In genomic region chr4:105895324-105895608, GRCh38 we compare ENCODE assay signal across 8 cellular contexts. TPM values are rescaled to one million over a fixed set of nuclear protein-coding genes. Genes with fewer than 3 reads are reported as not detected.
A peak's percentile ranks its signal among the peaks of the same experiment; 100 is the strongest.
DNase-seq lines count a peak whose midpoint lies in the region; ATAC-seq and TF ChIP-seq lines count a peak whose summit lies in the region.

A gene with protein sequence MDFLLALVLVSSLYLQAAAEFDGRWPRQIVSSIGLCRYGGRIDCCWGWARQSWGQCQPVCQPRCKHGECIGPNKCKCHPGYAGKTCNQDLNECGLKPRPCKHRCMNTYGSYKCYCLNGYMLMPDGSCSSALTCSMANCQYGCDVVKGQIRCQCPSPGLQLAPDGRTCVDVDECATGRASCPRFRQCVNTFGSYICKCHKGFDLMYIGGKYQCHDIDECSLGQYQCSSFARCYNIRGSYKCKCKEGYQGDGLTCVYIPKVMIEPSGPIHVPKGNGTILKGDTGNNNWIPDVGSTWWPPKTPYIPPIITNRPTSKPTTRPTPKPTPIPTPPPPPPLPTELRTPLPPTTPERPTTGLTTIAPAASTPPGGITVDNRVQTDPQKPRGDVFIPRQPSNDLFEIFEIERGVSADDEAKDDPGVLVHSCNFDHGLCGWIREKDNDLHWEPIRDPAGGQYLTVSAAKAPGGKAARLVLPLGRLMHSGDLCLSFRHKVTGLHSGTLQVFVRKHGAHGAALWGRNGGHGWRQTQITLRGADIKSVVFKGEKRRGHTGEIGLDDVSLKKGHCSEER (plus strand): TSS chr4:105895471. CDS start chr4:105895653, 182 bp downstream.

- no peak within 1 kb of the TSS for H3K27ac Mint-ChIP-seq in osteocyte (ENCODE audit: unreplicated experiment)

- ATAC-seq in GM18511 (IDR thresholded peaks at IDR 0.05; ENCODE audit: unreplicated experiment) = peak; percentile 23
- ATAC-seq in HG02642 (IDR thresholded peaks at IDR 0.05; ENCODE audit: poor library complexity, unreplicated experiment) = peak; percentile 24
- no peak for ATAC-seq in GM18858 (IDR thresholded peaks at IDR 0.05; ENCODE audit: unreplicated experiment)

- peak within 1 kb of the TSS; percentile 67 for H3K9ac ChIP-seq in NT2/D1 (ENCODE audit: insufficient read length, low read depth)

- TF ChIP-seq CTCF in foreskin fibroblast (IDR thresholded peaks at IDR 0.05; ENCODE audit: low read depth, low read length) (no peak), osteocyte (IDR thresholded peaks at IDR 0.05) (no peak)

- H3K27me3 Mint-ChIP-seq in osteocyte (ENCODE audit: unreplicated experiment) = peaks cover 89% of the 10 kb centered on the region

- peaks cover 14% of the 10 kb centered on the region for H3K4me1 Mint-ChIP-seq in osteocyte (ENCODE audit: unreplicated experiment)

- H3K4me3 ChIP-seq in NT2/D1 (ENCODE audit: insufficient read length, low read depth) = peak within 1 kb of the TSS; percentile 51
- H3K4me3 ChIP-seq in foreskin fibroblast (ENCODE audit: low read depth in 1 of 2, low read length in 2 of 2) = peak within 1 kb of the TSS; percentile 7 to 37

- peak within 1 kb of the TSS; percentile 68 for H3K4me3 Mint-ChIP-seq in osteocyte (ENCODE audit: unreplicated experiment)

- no peaks in the 10 kb centered on the region for H3K36me3 Mint-ChIP-seq in osteocyte (ENCODE audit: unreplicated experiment)

- no peaks in the 10 kb centered on the region for H3K9me3 ChIP-seq in NT2/D1 (ENCODE audit: insufficient read depth, low read length)

- DNase-seq in NT2/D1 (ENCODE audit: low read depth, low spot score) = no peak
- DNase-seq in foreskin fibroblast = no peak
- DNase-seq in osteocyte (ENCODE audit: extremely low spot score, unreplicated experiment) = no peak
- no peak for DNase-seq in GM19240 (ENCODE audit: insufficient read length, low spot score)
- no peak for DNase-seq in GM19238 (ENCODE audit: insufficient read length, low spot score)

- H3K27me3 ChIP-seq in NT2/D1 (ENCODE audit: insufficient read depth, insufficient read length) = peaks cover 71% of the 10 kb centered on the region

- no peaks in the 10 kb centered on the region for H3K4me1 ChIP-seq in NT2/D1 (ENCODE audit: insufficient read depth, insufficient read length)

- H3K9me3 Mint-ChIP-seq in osteocyte (ENCODE audit: unreplicated experiment) = no peaks in the 10 kb centered on the region

- no peaks in the 10 kb centered on the region for H3K36me3 ChIP-seq in NT2/D1 (ENCODE audit: insufficient read depth, insufficient read length, low read length)

RNA-seq across cellular contexts. Expression of the gene that starts here (rescaled TPM):
- not detected in 2 replicates for total RNA-seq in osteocyte
